In the genomic region with DNA sequence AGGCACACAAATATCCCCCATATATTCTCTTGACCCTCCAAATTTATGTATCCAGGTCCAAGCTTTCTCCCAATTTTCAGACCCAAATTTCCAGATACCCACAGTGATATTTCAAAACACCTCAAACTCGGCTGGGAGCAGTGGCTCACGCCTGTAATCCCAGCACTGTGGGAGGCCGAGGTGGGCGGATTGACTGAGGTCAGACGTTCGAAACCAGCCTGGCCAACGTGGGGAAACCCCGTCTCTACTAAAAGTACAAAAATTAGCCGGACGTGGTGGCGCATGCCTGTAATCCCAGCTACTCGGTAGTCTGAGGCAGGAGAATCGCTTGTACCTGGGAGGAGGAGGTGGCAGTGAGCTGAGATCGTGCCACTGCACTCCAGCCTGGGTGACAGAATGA, we compare ENCODE assay signal across 6 cellular contexts. TPM values are rescaled to one million over a fixed set of nuclear protein-coding genes. Genes with fewer than 3 reads are reported as not detected.
DNase-seq lines count a peak whose midpoint lies in the region; ATAC-seq, FAIRE-seq and TF ChIP-seq lines count a peak whose summit lies in the region.
"Not testable (repeated sequence)": the region's sequence is repeated elsewhere in the genome, so short reads cannot be mapped to it uniquely, and the experiment has no call there.

No MANE protein-coding gene starts in this region.

- H3K9me3 ChIP-seq in left ventricle myocardium inferior (replicated peaks); prostate gland: not testable (repeated sequence)

- H3K9me3 Mint-ChIP-seq in stimulated activated naive B cell treated with anti-CD40 and anti-IgM and Interleukin-4, amounts not matched to agents 10 μg/mL and 1 μg/mL and 100 μg/mL, for 72 hours: not testable (repeated sequence)

- WGBS in prostate gland: 47% methylated on average over 14 of the region's 14 CpGs

- peaks cover 9 to 21% of the 10 kb centered on the region in 2 donors for H3K4me1 Mint-ChIP-seq in stimulated activated naive B cell treated with anti-CD40 and anti-IgM and Interleukin-4, amounts not matched to agents 10 μg/mL and 1 μg/mL and 100 μg/mL, for 72 hours

- H3K27me3 ChIP-seq in left ventricle myocardium inferior (ENCODE audit: low read depth); prostate gland (replicated peaks; ENCODE audit: insufficient read depth): not testable (repeated sequence)

- peak; percentile 88 for FAIRE-seq in GM18507 (lab: Jason Lieb, UNC)

- peaks cover 23% of the 10 kb centered on the region for H3K4me1 ChIP-seq in left ventricle myocardium inferior
- H3K4me1 ChIP-seq in prostate gland (replicated peaks): not testable (repeated sequence)

- intact Hi-C loops in left ventricle myocardium inferior (cut with micrococcal nuclease); prostate gland (cut with DNase I): not testable (repeated sequence)

- TF ChIP-seq CTCF in VCaP (conservative IDR thresholded peaks at IDR 0.05); left ventricle myocardium inferior (IDR thresholded peaks at IDR 0.05; ENCODE audit: borderline replicate concordance); prostate gland (IDR thresholded peaks at IDR 0.05): not testable (repeated sequence)

- not testable (repeated sequence) for H3K36me3 Mint-ChIP-seq in stimulated activated naive B cell treated with anti-CD40 and anti-IgM and Interleukin-4, amounts not matched to agents 10 μg/mL and 1 μg/mL and 100 μg/mL, for 72 hours

- not testable (repeated sequence) for DNase-seq in GM18507 (ENCODE audit: extremely low spot score, insufficient read length, low read depth); left ventricle myocardium inferior; prostate gland (ENCODE audit: low spot score)
- DNase-seq in activated naive CD4-positive, alpha-beta T cell treated with Interleukin-2 at 50 U/mL for 16 hours: peak; percentile 71
- peak; percentile 50 for DNase-seq in stimulated activated naive B cell treated with anti-CD40 and anti-IgM and Interleukin-4, amounts not matched to agents 10 μg/mL and 1 μg/mL and 100 μg/mL, for 72 hours

- TF ChIP-seq POLR2A in prostate gland (IDR thresholded peaks at IDR 0.05): not testable (repeated sequence)

- ATAC-seq in stimulated activated naive B cell treated with anti-CD40 and anti-IgM and Interleukin-4, amounts not matched to agents 10 μg/mL and 1 μg/mL and 100 μg/mL, for 72 hours (replicated peaks): not testable (repeated sequence)

- not testable (repeated sequence) for H3K4me3 Mint-ChIP-seq in stimulated activated naive B cell treated with anti-CD40 and anti-IgM and Interleukin-4, amounts not matched to agents 10 μg/mL and 1 μg/mL and 100 μg/mL, for 72 hours

- H3K36me3 ChIP-seq in left ventricle myocardium inferior, prostate gland: not testable (repeated sequence)

- H3K27ac ChIP-seq in VCaP: peak overlapping the region; percentile 85
- H3K27ac ChIP-seq in left ventricle myocardium inferior (replicated peaks): not testable (repeated sequence)
- peak overlapping the region in 1 of 2 donors; percentile 90 for H3K27ac ChIP-seq in prostate gland

- peak overlapping the region; percentile 6 for H3K27ac Mint-ChIP-seq in stimulated activated naive B cell treated with anti-CD40 and anti-IgM and Interleukin-4, amounts not matched to agents 10 μg/mL and 1 μg/mL and 100 μg/mL, for 72 hours

- not testable (repeated sequence) for H3K27me3 Mint-ChIP-seq in stimulated activated naive B cell treated with anti-CD40 and anti-IgM and Interleukin-4, amounts not matched to agents 10 μg/mL and 1 μg/mL and 100 μg/mL, for 72 hours

- H3K4me3 ChIP-seq in left ventricle myocardium inferior (peak overlapping the region; percentile 99), prostate gland (peak overlapping the region; percentile 86 to 99)

RNA-seq across cellular contexts. Expression of a gene that starts 1.6 kb away (rescaled TPM):
- total RNA-seq in left ventricle myocardium inferior: 1.4 TPM
- total RNA-seq in prostate gland: 10 to 100 TPM; 21.4 to 26.4 TPM

RNA-seq across cellular contexts. Expression of a gene that starts 10.5 kb away (rescaled TPM):
- total RNA-seq in left ventricle myocardium inferior: 0.22 TPM
- 1 to 10 TPM; 1.6 to 1.7 TPM for total RNA-seq in prostate gland

RNA-seq across cellular contexts. Expression of a gene that starts 10.7 kb away (rescaled TPM):
- total RNA-seq in left ventricle myocardium inferior (24.4 TPM), prostate gland (1 to 10 TPM; 5.2 to 6.7 TPM)

RNA-seq across cellular contexts. Expression of a gene that starts 32.3 kb away (rescaled TPM):
- total RNA-seq in left ventricle myocardium inferior (255 TPM), prostate gland (100 to 1,000 TPM; 210 to 335 TPM)
